In the genomic region with DNA sequence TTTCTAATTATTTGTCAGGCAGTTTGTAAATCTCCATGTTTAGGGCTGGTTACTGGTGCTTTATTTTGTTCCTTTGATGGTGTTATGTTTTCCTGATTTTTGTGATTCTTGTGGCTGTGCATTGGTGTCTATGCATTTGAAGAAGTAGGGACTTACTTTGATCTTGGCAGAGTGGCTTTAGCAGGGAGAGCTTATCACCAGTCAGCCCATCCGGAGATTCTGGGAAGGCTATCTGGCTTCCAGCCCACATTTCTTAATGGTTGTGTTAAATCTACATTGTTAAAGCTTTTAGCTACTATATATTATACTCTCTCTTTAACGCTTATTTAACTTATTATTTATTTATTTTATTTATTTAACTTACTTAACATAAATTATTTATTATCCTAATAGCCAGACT, we compare ENCODE assay signal across 25 cellular contexts. TPM values are rescaled to one million over a fixed set of nuclear protein-coding genes. Genes with fewer than 3 reads are reported as not detected.
"Had no signal": no experiment of that assay in that cellular context is flagged by ENCODE, and none has a peak within 500 bp of the region (broad histone marks: within the 10 kb centered on the region; RNA-seq: fewer than 3 reads in every experiment).

No MANE protein-coding gene starts in this region.

- H3K4me3 ChIP-seq: breast epithelium, hepatocyte, left lung, lung, sigmoid colon, smooth muscle cell, upper lobe of left lung had no signal

- H3K27me3 ChIP-seq: breast epithelium, hepatocyte, left lung, sigmoid colon, upper lobe of left lung had no signal

- DNase-seq: activated CD4-positive, alpha-beta memory T cell treated with anti-CD3 and anti-CD28 coated beads, Interleukin-2, amount 10 ng/mL, durations not matched to agents 7 days and 5 days; activated CD4-positive, alpha-beta T cell treated with anti-CD3 and anti-CD28 coated beads for 48 hours; activated CD8-positive, alpha-beta memory T cell treated with anti-CD3 and anti-CD28 coated beads, Interleukin-2, amount 10 ng/mL, durations not matched to agents 7 days and 5 days; activated gamma-delta T cell; activated naive CD4-positive, alpha-beta T cell treated with anti-CD3 and anti-CD28 coated beads, Interleukin-2, amount 50 U/mL, for 16 hours; activated naive CD8-positive, alpha-beta T cell treated with anti-CD3 and anti-CD28 coated beads, Interleukin-2, amount 50 U/mL, for 24 hours; activated T-cell treated with anti-CD3 and anti-CD28 coated beads for 4 hours; anterior cingulate cortex; cortex of kidney; foreskin melanocyte; glutamatergic neuron; immature natural killer cell; kidney glomerular epithelial cell; left lung; naive thymus-derived CD4-positive, alpha-beta T cell; occipital lobe; retina; sigmoid colon; stimulated activated CD4-positive, alpha-beta T cell treated with anti-CD3 and anti-CD28 coated beads, Interleukin-15, amount 100 ng/mL, for 24 hours; T-helper 1 cell; upper lobe of left lung had no signal

- H3K4me1 ChIP-seq: breast epithelium, left lung, sigmoid colon, upper lobe of left lung had no signal

- H3K36me3 ChIP-seq: breast epithelium, left lung, sigmoid colon, upper lobe of left lung had no signal

- H3K27ac ChIP-seq: breast epithelium, hepatocyte, left lung, sigmoid colon, upper lobe of left lung had no signal

RNA-seq across cellular contexts. Expression of a gene that starts 35.1 kb away (rescaled TPM):
- total RNA-seq: activated CD4-positive, alpha-beta memory T cell treated with anti-CD3 and anti-CD28 coated beads, Interleukin-2, amount 10 ng/mL, durations not matched to agents 7 days and 5 days; activated CD8-positive, alpha-beta memory T cell treated with anti-CD3 and anti-CD28 coated beads, Interleukin-2, amount 10 ng/mL, durations not matched to agents 7 days and 5 days; naive thymus-derived CD4-positive, alpha-beta T cell had no signal
